In the genomic region with DNA sequence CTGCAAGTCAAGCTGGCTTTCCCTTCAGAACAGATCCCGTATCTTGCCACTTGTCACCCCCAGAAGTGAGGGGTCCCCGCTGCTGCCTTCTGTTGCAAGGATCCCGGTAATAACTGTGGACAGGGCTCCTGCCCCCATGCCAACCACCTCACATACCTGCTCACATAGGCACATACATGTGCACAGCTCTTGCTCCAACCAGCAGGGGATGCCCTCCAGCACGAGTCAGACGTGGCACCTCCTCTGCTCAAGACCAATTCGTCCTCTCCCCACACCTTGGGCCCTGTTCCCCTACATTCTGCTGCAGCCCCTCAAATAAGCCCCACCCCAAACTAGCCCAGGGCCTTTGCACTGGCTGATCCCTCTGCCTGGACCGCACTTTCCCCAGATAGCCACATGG, we compare ENCODE assay signal across 14 cellular contexts.
DNase-seq lines count a peak whose midpoint lies in the region; ATAC-seq and TF ChIP-seq lines count a peak whose summit lies in the region.
"Had no signal": no experiment of that assay in that cellular context is flagged by ENCODE, and none has a peak within 500 bp of the region (broad histone marks: within the 10 kb centered on the region; RNA-seq: fewer than 3 reads in every experiment).

No MANE protein-coding gene starts in this region.

- ATAC-seq in GM23338 (peak; percentile 6; the same call in 2 of the 3 replicates), left lobe of liver (peak; percentile 65), GM19452 (IDR thresholded peaks at IDR 0.05; ENCODE audit: unreplicated experiment) (no peak), HG03439 (IDR thresholded peaks at IDR 0.05; ENCODE audit: unreplicated experiment) (no peak)
- ATAC-seq in stimulated activated naive CD8-positive, alpha-beta T cell treated with anti-CD3 and anti-CD28 coated beads, Interleukin-15, Interleukin-2, amounts not matched to agents 100 U/mL and 50 U/mL, for 24 hours = no peak

- DNase-seq in GM23338 (ENCODE audit: low spot score) (no peak), left lobe of liver (ENCODE audit: low spot score) (no peak), T-helper 1 cell (no peak)
- no peak for DNase-seq in stimulated activated naive CD8-positive, alpha-beta T cell treated with anti-CD3 and anti-CD28 coated beads, Interleukin-15, Interleukin-2, amounts not matched to agents 100 U/mL and 50 U/mL, for 24 hours
- DNase-seq: activated naive CD4-positive, alpha-beta T cell treated with anti-CD3 and anti-CD28 coated beads, Interleukin-2, amount 10 ng/mL, durations not matched to agents 7 days and 5 days; Caco-2; NCI-H226; pancreas had no signal

- peaks cover 20% of the 10 kb centered on the region; the same call in 1 of the 2 replicates for H3K36me3 ChIP-seq in DOHH2 (ENCODE audit: control insufficient read depth, low read length)
- H3K36me3 ChIP-seq in GM23338 (ENCODE audit: insufficient read depth) = no peaks in the 10 kb centered on the region

- H3F3A ChIP-seq in DOHH2 (ENCODE audit: control insufficient read depth, insufficient read depth) = no peaks in the 10 kb centered on the region
- 0 out of 2 replicates have a peak, but pooled peaks cover 5% of the 10 kb centered on the region for H3F3A ChIP-seq in GM23338 (replicated peaks; ENCODE audit: low read depth)

- no peaks in the 10 kb centered on the region for H3K9me3 Mint-ChIP-seq in GM23338
- H3K9me3 Mint-ChIP-seq: activated naive CD4-positive, alpha-beta T cell treated with anti-CD3 and anti-CD28 coated beads, Interleukin-2, amount 10 ng/mL, durations not matched to agents 7 days and 5 days; central memory CD8-positive, alpha-beta T cell had no signal

- H2AFZ ChIP-seq in GM23338 = no peak overlapping the region

- H3K36me3 Mint-ChIP-seq in GM23338 (ENCODE audit: low read depth) = peaks cover 22% of the 10 kb centered on the region

- no peaks in the 10 kb centered on the region for H3K27me3 ChIP-seq in DOHH2 (ENCODE audit: control insufficient read depth, low read length)
- no peaks in the 10 kb centered on the region for H3K27me3 ChIP-seq in GM23338 (ENCODE audit: insufficient read depth)
- H3K27me3 ChIP-seq: pancreas, tibial nerve had no signal

- H3K4me1 ChIP-seq in DOHH2 (ENCODE audit: control insufficient read depth, low read length) (peaks cover 20% of the 10 kb centered on the region), GM23338 (ENCODE audit: insufficient read depth) (peaks cover 28% of the 10 kb centered on the region)
- H3K4me1 ChIP-seq: Caco-2, pancreas had no signal

- H3K27ac ChIP-seq in DOHH2 (ENCODE audit: low read depth, low read length) = no peak overlapping the region
- no peak overlapping the region for H3K27ac ChIP-seq in GM23338 (ENCODE audit: low read depth)
- peak overlapping the region; percentile 7; the same call in 1 of the 2 replicates for H3K27ac ChIP-seq in VCaP
- H3K27ac ChIP-seq: pancreas, tibial nerve had no signal

- peaks cover 15% of the 10 kb centered on the region for H4K20me1 ChIP-seq in DOHH2 (ENCODE audit: control insufficient read depth, insufficient read depth, low read depth, low read length)
- H4K20me1 ChIP-seq in GM23338 (replicated peaks; ENCODE audit: insufficient read depth) = peaks cover 31% of the 10 kb centered on the region

- no peaks in the 10 kb centered on the region for H3K9me2 ChIP-seq in DOHH2 (replicated peaks; ENCODE audit: control insufficient read depth, low read length)
- H3K9me2 ChIP-seq in GM23338 (ENCODE audit: insufficient read depth) = no peaks in the 10 kb centered on the region

- no peak overlapping the region for H3K4me3 ChIP-seq in DOHH2 (ENCODE audit: low read length)
- no peak overlapping the region for H3K4me3 ChIP-seq in GM23338
- H3K4me3 ChIP-seq: pancreas, tibial nerve had no signal

- H3K4me3 Mint-ChIP-seq in GM23338 = no peak overlapping the region
- H3K4me3 Mint-ChIP-seq: activated naive CD4-positive, alpha-beta T cell treated with anti-CD3 and anti-CD28 coated beads, Interleukin-2, amount 10 ng/mL, durations not matched to agents 7 days and 5 days; central memory CD8-positive, alpha-beta T cell had no signal

- H3K27me3 Mint-ChIP-seq in GM23338 (ENCODE audit: insufficient read depth, low read depth, poor library complexity) = peaks cover 17% of the 10 kb centered on the region
- H3K27me3 Mint-ChIP-seq: activated naive CD4-positive, alpha-beta T cell treated with anti-CD3 and anti-CD28 coated beads, Interleukin-2, amount 10 ng/mL, durations not matched to agents 7 days and 5 days; central memory CD8-positive, alpha-beta T cell had no signal

- H3K4me2 ChIP-seq in DOHH2 (ENCODE audit: low read length) (no peak overlapping the region), GM23338 (no peak overlapping the region)

- peak overlapping the region; percentile 12; the same call in 1 of the 2 replicates for H3K27ac Mint-ChIP-seq in GM23338
- H3K27ac Mint-ChIP-seq: activated naive CD4-positive, alpha-beta T cell treated with anti-CD3 and anti-CD28 coated beads, Interleukin-2, amount 10 ng/mL, durations not matched to agents 7 days and 5 days had no signal

- TF ChIP-seq CTCF in DOHH2 (IDR thresholded peaks at IDR 0.05; ENCODE audit: low read depth, low read length, poor library complexity, severe bottlenecking) = peak; percentile 4
- peak; percentile 32 to 44 for TF ChIP-seq CTCF in GM23338 (conservative IDR thresholded peaks at IDR 0.05; ENCODE audit: low read depth in 2 of 2)
- peak; percentile 65 for TF ChIP-seq CTCF in VCaP (conservative IDR thresholded peaks at IDR 0.05)

- H3K4me1 Mint-ChIP-seq in GM23338 = peaks cover 40% of the 10 kb centered on the region

- H3K9me3 ChIP-seq in DOHH2 (ENCODE audit: control insufficient read depth, insufficient read depth, low read length) = no peaks in the 10 kb centered on the region
- H3K9me3 ChIP-seq: Caco-2, pancreas, tibial nerve had no signal

- H3K79me2 ChIP-seq in DOHH2 (ENCODE audit: control insufficient read depth, low read length) = peaks cover 66% of the 10 kb centered on the region
- H3K79me2 ChIP-seq in GM23338 (replicated peaks; ENCODE audit: insufficient read depth) = peaks cover 54% of the 10 kb centered on the region

TF ChIP-seq in GM23338, 12 proteins besides CTCF, POLR2A, EP300 and RAD21 (continues in another document):
- no peak for TF ChIP-seq EZH2phosphoT487 (IDR thresholded peaks at IDR 0.05; ENCODE audit: unreplicated experiment)
- TF ChIP-seq POLR2AphosphoS5 (IDR thresholded peaks at IDR 0.05; ENCODE audit: low read depth) = no peak
- TF ChIP-seq STAT1 (IDR thresholded peaks at IDR 0.05; ENCODE audit: unreplicated experiment) = no peak
- no peak for TF ChIP-seq ZNF331 (CRISPR knock-in tag; IDR thresholded peaks at IDR 0.05; ENCODE audit: low read depth)
- no peak for TF ChIP-seq CREB1 (CRISPR knock-in tag; IDR thresholded peaks at IDR 0.05; ENCODE audit: low read depth)
- TF ChIP-seq NANOG (IDR thresholded peaks at IDR 0.05; ENCODE audit: borderline replicate concordance) = no peak
- TF ChIP-seq, protein P1, sequence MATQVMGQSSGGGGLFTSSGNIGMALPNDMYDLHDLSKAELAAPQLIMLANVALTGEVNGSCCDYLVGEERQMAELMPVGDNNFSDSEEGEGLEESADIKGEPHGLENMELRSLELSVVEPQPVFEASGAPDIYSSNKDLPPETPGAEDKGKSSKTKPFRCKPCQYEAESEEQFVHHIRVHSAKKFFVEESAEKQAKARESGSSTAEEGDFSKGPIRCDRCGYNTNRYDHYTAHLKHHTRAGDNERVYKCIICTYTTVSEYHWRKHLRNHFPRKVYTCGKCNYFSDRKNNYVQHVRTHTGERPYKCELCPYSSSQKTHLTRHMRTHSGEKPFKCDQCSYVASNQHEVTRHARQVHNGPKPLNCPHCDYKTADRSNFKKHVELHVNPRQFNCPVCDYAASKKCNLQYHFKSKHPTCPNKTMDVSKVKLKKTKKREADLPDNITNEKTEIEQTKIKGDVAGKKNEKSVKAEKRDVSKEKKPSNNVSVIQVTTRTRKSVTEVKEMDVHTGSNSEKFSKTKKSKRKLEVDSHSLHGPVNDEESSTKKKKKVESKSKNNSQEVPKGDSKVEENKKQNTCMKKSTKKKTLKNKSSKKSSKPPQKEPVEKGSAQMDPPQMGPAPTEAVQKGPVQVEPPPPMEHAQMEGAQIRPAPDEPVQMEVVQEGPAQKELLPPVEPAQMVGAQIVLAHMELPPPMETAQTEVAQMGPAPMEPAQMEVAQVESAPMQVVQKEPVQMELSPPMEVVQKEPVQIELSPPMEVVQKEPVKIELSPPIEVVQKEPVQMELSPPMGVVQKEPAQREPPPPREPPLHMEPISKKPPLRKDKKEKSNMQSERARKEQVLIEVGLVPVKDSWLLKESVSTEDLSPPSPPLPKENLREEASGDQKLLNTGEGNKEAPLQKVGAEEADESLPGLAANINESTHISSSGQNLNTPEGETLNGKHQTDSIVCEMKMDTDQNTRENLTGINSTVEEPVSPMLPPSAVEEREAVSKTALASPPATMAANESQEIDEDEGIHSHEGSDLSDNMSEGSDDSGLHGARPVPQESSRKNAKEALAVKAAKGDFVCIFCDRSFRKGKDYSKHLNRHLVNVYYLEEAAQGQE (IDR thresholded peaks at IDR 0.05; ENCODE audit: unreplicated experiment) = no peak
- no peak for TF ChIP-seq ZNF114 (CRISPR knock-in tag; IDR thresholded peaks at IDR 0.05)
- no peak for TF ChIP-seq EZH2 (IDR thresholded peaks at IDR 0.05; ENCODE audit: low read depth, unreplicated experiment)

Comparison
In these comparisons a context has a peak if more than half of its experiments do, and no peak if none do; other contexts are left out.
1. CTCF ChIP-seq: peak in every context shown above with its lines; median percentile 65 in VCaP; 38 in GM23338; 4 in DOHH2.
2. ATAC-seq: peak in GM23338 (single experiment) and left lobe of liver (single experiment); none in GM19452 (single experiment), HG03439 (single experiment) and stimulated activated naive CD8-positive, alpha-beta T cell treated with anti-CD3 and anti-CD28 coated beads, Interleukin-15, Interleukin-2, amounts not matched to agents 100 U/mL and 50 U/mL, for 24 hours (single experiment).